ENCODE assay signal across 13 cellular contexts in genomic region chr10:80488539-80489066, GRCh38. TPM values are rescaled to one million over a fixed set of nuclear protein-coding genes. Genes with fewer than 3 reads are reported as not detected.
DNase-seq lines count a peak whose midpoint lies in the region; ATAC-seq lines count a peak whose summit lies in the region.
"Had no signal": no experiment of that assay in that cellular context is flagged by ENCODE, and none has a peak within 500 bp of the region (broad histone marks: within the 10 kb centered on the region; RNA-seq: fewer than 3 reads in every experiment).

No MANE protein-coding gene starts in this region.

- no peaks in the 10 kb centered on the region for H3K27me3 Mint-ChIP-seq in T-helper 2 cell treated with Interferon-gamma antibody and Interleukin-4, amounts not matched to agents 5 μg/mL and 100 μg/mL, for 36 hours (ENCODE audit: low read depth)
- H3K27me3 Mint-ChIP-seq in T-helper 17 cell = no peaks in the 10 kb centered on the region
- no peaks in the 10 kb centered on the region for H3K27me3 Mint-ChIP-seq in central memory CD8-positive, alpha-beta T cell
- H3K27me3 Mint-ChIP-seq: progenitor cell of endocrine pancreas had no signal

- peaks cover 70% of the 10 kb centered on the region for H3K36me3 Mint-ChIP-seq in T-helper 2 cell treated with Interferon-gamma antibody and Interleukin-4, amounts not matched to agents 5 μg/mL and 100 μg/mL, for 36 hours (ENCODE audit: low read depth)
- H3K36me3 Mint-ChIP-seq in T-helper 17 cell (ENCODE audit: low read depth) = peaks cover 19% of the 10 kb centered on the region
- peaks cover 40% of the 10 kb centered on the region for H3K36me3 Mint-ChIP-seq in central memory CD8-positive, alpha-beta T cell (ENCODE audit: insufficient read depth)

- ATAC-seq in T-helper 17 cell = no peak
- ATAC-seq in central memory CD8-positive, alpha-beta T cell (replicated peaks; ENCODE audit: extremely low read depth, poor library complexity, severe bottlenecking) = no peak
- no peak for ATAC-seq in HG03457 (IDR thresholded peaks at IDR 0.05; ENCODE audit: unreplicated experiment)
- ATAC-seq in HG02840 (IDR thresholded peaks at IDR 0.05; ENCODE audit: low FRiP score, unreplicated experiment) = no peak

- DNase-seq in T-helper 2 cell treated with Interferon-gamma antibody and Interleukin-4, amounts not matched to agents 5 μg/mL and 100 μg/mL, for 36 hours (ENCODE audit: low spot score) = no peak
- no peak for DNase-seq in T-helper 2 cell
- DNase-seq in T-helper 17 cell = no peak
- no peak for DNase-seq in central memory CD8-positive, alpha-beta T cell (ENCODE audit: low spot score in 2 of 2)
- DNase-seq in renal cortical epithelial cell (ENCODE audit: low read depth) = peak; percentile 59
- DNase-seq in occipital lobe (lab: John Stamatoyannopoulos, UW) = no peak
- DNase-seq: DMS 273 treated with DMSO at 0.1 percent for 48 hours, H9, NCI-H2081 had no signal

- no peaks in the 10 kb centered on the region for H3K9me3 Mint-ChIP-seq in T-helper 2 cell treated with Interferon-gamma antibody and Interleukin-4, amounts not matched to agents 5 μg/mL and 100 μg/mL, for 36 hours
- no peaks in the 10 kb centered on the region for H3K9me3 Mint-ChIP-seq in central memory CD8-positive, alpha-beta T cell
- H3K9me3 Mint-ChIP-seq: H9 had no signal

- H3K4me3 Mint-ChIP-seq in T-helper 2 cell treated with Interferon-gamma antibody and Interleukin-4, amounts not matched to agents 5 μg/mL and 100 μg/mL, for 36 hours = peak overlapping the region; percentile 86
- H3K4me3 Mint-ChIP-seq in T-helper 17 cell = peak overlapping the region; percentile 92
- peak overlapping the region; percentile 66 for H3K4me3 Mint-ChIP-seq in central memory CD8-positive, alpha-beta T cell
- H3K4me3 Mint-ChIP-seq: H9 had no signal

- H3K4me1 Mint-ChIP-seq in T-helper 2 cell treated with Interferon-gamma antibody and Interleukin-4, amounts not matched to agents 5 μg/mL and 100 μg/mL, for 36 hours (ENCODE audit: low read depth) = peaks cover 89% of the 10 kb centered on the region
- H3K4me1 Mint-ChIP-seq in T-helper 17 cell = peaks cover 84% of the 10 kb centered on the region
- H3K4me1 Mint-ChIP-seq in central memory CD8-positive, alpha-beta T cell = peaks cover 99% of the 10 kb centered on the region

- peak overlapping the region; percentile 87 for H3K27ac Mint-ChIP-seq in T-helper 2 cell treated with Interferon-gamma antibody and Interleukin-4, amounts not matched to agents 5 μg/mL and 100 μg/mL, for 36 hours
- H3K27ac Mint-ChIP-seq in T-helper 17 cell = peak overlapping the region; percentile 97
- peak overlapping the region; percentile 93 for H3K27ac Mint-ChIP-seq in central memory CD8-positive, alpha-beta T cell (ENCODE audit: low read depth)
- H3K27ac Mint-ChIP-seq: progenitor cell of endocrine pancreas had no signal

- no peaks in the 10 kb centered on the region for H3K9me3 ChIP-seq in T-helper 17 cell (ENCODE audit: control insufficient read depth, low read length, poor library complexity, severe bottlenecking)

RNA-seq across cellular contexts. Expression of gene TSPAN14, which starts 34.5 kb away (rescaled TPM):
- 100 to 1,000 TPM; 118 to 139 TPM for total RNA-seq in T-helper 17 cell
- total RNA-seq in renal cortical epithelial cell = 51.4 and 199 TPM in 2 replicates
- 35.7 TPM for total RNA-seq in occipital lobe

RNA-seq across cellular contexts. Expression of gene SH2D4B, which starts 49.1 kb away (rescaled TPM):
- under 1 TPM; 0.18 to 0.30 TPM for total RNA-seq in T-helper 17 cell
- total RNA-seq in renal cortical epithelial cell = under 0.01 TPM in 1 of 2 replicates, not detected in the other
- 1.4 TPM for total RNA-seq in occipital lobe
- total RNA-seq: hepatocyte had no signal
